In the genomic region with DNA sequence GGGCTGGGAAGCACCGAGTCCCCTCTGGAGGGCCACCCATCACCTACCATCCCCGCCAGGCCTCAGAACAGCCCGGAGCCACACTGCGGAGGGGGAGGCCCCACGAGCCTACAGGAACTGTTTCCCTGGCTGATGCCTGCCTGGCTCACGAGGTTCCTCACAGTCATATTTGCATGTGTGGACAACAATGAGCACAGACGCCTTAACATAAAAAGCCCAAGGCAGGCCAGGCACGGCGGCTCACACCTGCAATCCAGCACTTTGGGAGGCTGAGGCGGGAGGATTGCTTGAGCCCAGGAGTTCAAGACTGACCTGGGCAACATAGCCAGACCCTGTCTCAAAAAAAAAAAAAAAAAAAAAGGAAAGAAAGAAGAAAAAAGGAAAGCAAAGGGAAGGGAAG, we compare ENCODE assay signal across 21 cellular contexts.
DNase-seq lines count a peak whose midpoint lies in the region; ATAC-seq and TF ChIP-seq lines count a peak whose summit lies in the region.
"Had no signal": no experiment of that assay in that cellular context is flagged by ENCODE, and none has a peak within 500 bp of the region (broad histone marks: within the 10 kb centered on the region; RNA-seq: fewer than 3 reads in every experiment).

No MANE protein-coding gene starts in this region.

- H2AK5ac ChIP-seq in neuronal stem cell (ENCODE audit: low read depth, low read length): peak overlapping the region; percentile 88

- H2AFZ ChIP-seq in neuronal stem cell (ENCODE audit: low read length) (no peak overlapping the region), smooth muscle cell (ENCODE audit: low read depth) (no peak overlapping the region)
- H2AFZ ChIP-seq: GM23338 had no signal

- peak overlapping the region; percentile 73 for H2BK12ac ChIP-seq in neuronal stem cell (ENCODE audit: low read length)

- no peaks in the 10 kb centered on the region for H3K79me2 ChIP-seq in smooth muscle cell (ENCODE audit: low read depth)

- no peaks in the 10 kb centered on the region for H3K9me3 Mint-ChIP-seq in WTC11
- no peaks in the 10 kb centered on the region for H3K9me3 Mint-ChIP-seq in CD4-positive, alpha-beta T cell
- H3K9me3 Mint-ChIP-seq: CD4-positive, CD25-positive, alpha-beta regulatory T cell; CD8-positive, alpha-beta memory T cell; GM23338; H9 had no signal

- H3K27ac ChIP-seq in neuronal stem cell (replicated peaks; ENCODE audit: low read length) (no peak overlapping the region), smooth muscle cell (ENCODE audit: low read depth) (no peak overlapping the region)
- no peak overlapping the region for H3K27ac ChIP-seq in CD4-positive, alpha-beta T cell (ENCODE audit: low read depth, low read length)
- H3K27ac ChIP-seq: 22Rv1, BLaER1, C4-2B had no signal

- H3F3A ChIP-seq in smooth muscle cell (ENCODE audit: low read depth): no peaks in the 10 kb centered on the region

- H3K4me3 ChIP-seq in neuronal stem cell (ENCODE audit: low read length in 2 of 2): no peak overlapping the region
- H3K4me3 ChIP-seq in smooth muscle cell: no peak overlapping the region
- H3K4me3 ChIP-seq: BLaER1, GM12878, GM23338 had no signal

- peak overlapping the region; percentile 52 for H3K18ac ChIP-seq in neuronal stem cell (ENCODE audit: low read length)

- peaks cover 0 to 2% of the 10 kb centered on the region in 2 donors for H3K4me1 ChIP-seq in neuronal stem cell (ENCODE audit: control insufficient read depth in 2 of 2, insufficient read depth in 1 of 2, low read depth in 1 of 2, low read length in 2 of 2)
- H3K4me1 ChIP-seq in smooth muscle cell (ENCODE audit: low read depth): no peaks in the 10 kb centered on the region

- H3K9me3 ChIP-seq in neuronal stem cell (replicated peaks in 1 of 2; ENCODE audit: control insufficient read depth in 2 of 2, insufficient read depth in 1 of 2, low read depth in 1 of 2, low read length in 2 of 2) (no peaks in the 10 kb centered on the region), smooth muscle cell (replicated peaks; ENCODE audit: low read depth) (no peaks in the 10 kb centered on the region)
- H3K9me3 ChIP-seq in CD4-positive, alpha-beta T cell (ENCODE audit: control insufficient read depth, low read length): no peaks in the 10 kb centered on the region
- H3K9me3 ChIP-seq: BLaER1 had no signal

- H3K14ac ChIP-seq in neuronal stem cell (ENCODE audit: low read length): no peak overlapping the region

- WGBS in neuronal stem cell (ENCODE audit: extremely low coverage in 2 of 2, insufficient read length in 2 of 2, insufficient replicate concordance in 1 of 2), 2 donors: no CpG with 5 or more reads among the region's 10 CpGs
- 79% methylated on average over 7 of the region's 10 CpGs for WGBS in smooth muscle cell (ENCODE audit: low lambda C conversion rate)

- no peak overlapping the region for H3K9ac ChIP-seq in neuronal stem cell (ENCODE audit: low read depth, low read length, poor library complexity)
- no peak overlapping the region for H3K9ac ChIP-seq in smooth muscle cell (ENCODE audit: low read depth)
- H3K9ac ChIP-seq: BLaER1 had no signal

- ATAC-seq in WTC11 (no peak), GM21528 (IDR thresholded peaks at IDR 0.05; ENCODE audit: low FRiP score, unreplicated experiment) (no peak)
- no peak for ATAC-seq in CD4-positive, alpha-beta T cell (ENCODE audit: poor library complexity)
- ATAC-seq: GM12878, GM23338, HCT116 had no signal

- peaks cover 7% of the 10 kb centered on the region for H3K4me1 Mint-ChIP-seq in WTC11
- H3K4me1 Mint-ChIP-seq in CD4-positive, alpha-beta T cell (ENCODE audit: low read depth): no peaks in the 10 kb centered on the region
- H3K4me1 Mint-ChIP-seq: B cell; CD4-positive, CD25-positive, alpha-beta regulatory T cell; CD8-positive, alpha-beta memory T cell; GM23338 had no signal

- TF ChIP-seq CTCF in WTC11 (IDR thresholded peaks at IDR 0.05) (no peak), smooth muscle cell (IDR thresholded peaks at IDR 0.05; ENCODE audit: borderline replicate concordance, insufficient read depth, poor library complexity, severe bottlenecking) (no peak)
- TF ChIP-seq CTCF in CD4-positive, alpha-beta T cell (IDR thresholded peaks at IDR 0.05): no peak

- CTCF ChIA-PET in WTC11 (lab: Charles Lee): interaction anchor here (1.9 kb wide), 1 partner anchor 71 kb away, joined by 5 read pairs; no protein-coding TSS in a partner anchor
- CTCF ChIA-PET in CD4-positive, alpha-beta T cell (lab: Charles Lee): no interaction called here

- DNase-seq in DMS53 (lab: John Stamatoyannopoulos, UW): peak; percentile 39
- no peak for DNase-seq in DMS53 treated with DMSO at 0.1 percent for 48 hours (lab: John Stamatoyannopoulos, UW; ENCODE audit: unreplicated experiment)
- DNase-seq in NCI-H526 treated with DMSO at 0.1 percent for 48 hours (lab: John Stamatoyannopoulos, UW): peak; percentile 72
- no peak for DNase-seq in WTC11 (ENCODE audit: low spot score)
- DNase-seq in neuronal stem cell (ENCODE audit: low spot score): no peak
- no peak for DNase-seq in CD4-positive, alpha-beta T cell
- no peak for DNase-seq in smooth muscle cell (lab: John Stamatoyannopoulos, UW; ENCODE audit: unreplicated experiment)
- DNase-seq: CD4-positive, CD25-positive, alpha-beta regulatory T cell; CD8-positive, alpha-beta memory T cell; DMS 273 treated with DMSO at 0.1 percent for 48 hours; DND-41; GDM1; H9 had no signal

- no peak overlapping the region for H2BK120ac ChIP-seq in neuronal stem cell (ENCODE audit: low read depth, low read length)

- no peak overlapping the region for H3K4ac ChIP-seq in neuronal stem cell (ENCODE audit: low read length)

- POLR2A ChIA-PET in WTC11 (lab: Charles Lee): no interaction called here
- POLR2A ChIA-PET in CD4-positive, alpha-beta T cell (lab: Charles Lee): no interaction called here

- H3K4me2 ChIP-seq in neuronal stem cell (ENCODE audit: insufficient read depth, low read length, poor library complexity, severe bottlenecking) (no peak overlapping the region), smooth muscle cell (no peak overlapping the region)
- H3K4me2 ChIP-seq: BLaER1, GM23338 had no signal

- H3K27ac Mint-ChIP-seq in WTC11: no peak overlapping the region
- no peak overlapping the region for H3K27ac Mint-ChIP-seq in CD4-positive, alpha-beta T cell
- H3K27ac Mint-ChIP-seq: B cell; CD4-positive, CD25-positive, alpha-beta regulatory T cell; CD8-positive, alpha-beta memory T cell; GM23338; H9 had no signal

- H4K91ac ChIP-seq in neuronal stem cell (ENCODE audit: low read depth, low read length, poor library complexity): no peak overlapping the region

- H3K27me3 ChIP-seq in neuronal stem cell (ENCODE audit: control insufficient read depth in 3 of 3, insufficient read depth in 3 of 3, low read depth in 1 of 3, low read length in 3 of 3) (peaks cover 0 to 41% (median 2%) of the 10 kb centered on the region in 3 experiments), smooth muscle cell (ENCODE audit: low read depth) (peaks cover 15% of the 10 kb centered on the region)
- peaks cover 8% of the 10 kb centered on the region for H3K27me3 ChIP-seq in CD4-positive, alpha-beta T cell (ENCODE audit: control insufficient read depth, insufficient read depth, low read length)

- H3K36me3 ChIP-seq in neuronal stem cell (replicated peaks in 1 of 2; ENCODE audit: control insufficient read depth in 2 of 2, insufficient read depth in 2 of 2, low read length in 2 of 2) (no peaks in the 10 kb centered on the region), smooth muscle cell (ENCODE audit: low read depth) (no peaks in the 10 kb centered on the region)
- H3K36me3 ChIP-seq: BLaER1 had no signal

- no peaks in the 10 kb centered on the region for H3K79me1 ChIP-seq in neuronal stem cell (ENCODE audit: low read depth, low read length)

- H3K36me3 Mint-ChIP-seq in WTC11: no peaks in the 10 kb centered on the region
- no peaks in the 10 kb centered on the region for H3K36me3 Mint-ChIP-seq in CD4-positive, alpha-beta T cell (ENCODE audit: low read depth)
- H3K36me3 Mint-ChIP-seq: CD4-positive, CD25-positive, alpha-beta regulatory T cell; CD8-positive, alpha-beta memory T cell had no signal

- H3K4me3 Mint-ChIP-seq in WTC11: no peak overlapping the region
- no peak overlapping the region for H3K4me3 Mint-ChIP-seq in CD4-positive, alpha-beta T cell
- H3K4me3 Mint-ChIP-seq: B cell; CD4-positive, CD25-positive, alpha-beta regulatory T cell; CD8-positive, alpha-beta memory T cell; GM23338; H9 had no signal

- intact Hi-C loops in CD4-positive, alpha-beta T cell (cut with DNase I, micrococcal nuclease): no loop called here

- H3K27me3 Mint-ChIP-seq in WTC11 (ENCODE audit: low read depth): no peaks in the 10 kb centered on the region
- peaks cover 23% of the 10 kb centered on the region for H3K27me3 Mint-ChIP-seq in CD4-positive, alpha-beta T cell

- H4K8ac ChIP-seq in neuronal stem cell (ENCODE audit: low read depth, low read length): no peak overlapping the region

- H4K20me1 ChIP-seq in smooth muscle cell (ENCODE audit: low read depth): no peaks in the 10 kb centered on the region
- H4K20me1 ChIP-seq: BLaER1 had no signal

- no peak overlapping the region for H2BK5ac ChIP-seq in neuronal stem cell (ENCODE audit: low read length)

- H2BK15ac ChIP-seq in neuronal stem cell (ENCODE audit: low read length): no peak overlapping the region

- H3K23ac ChIP-seq in neuronal stem cell (ENCODE audit: low read depth, low read length, poor library complexity): no peak overlapping the region

TF ChIP-seq in WTC11, 78 proteins besides CTCF, POLR2A, EP300 and RAD21:
- TF ChIP-seq, protein P1, sequence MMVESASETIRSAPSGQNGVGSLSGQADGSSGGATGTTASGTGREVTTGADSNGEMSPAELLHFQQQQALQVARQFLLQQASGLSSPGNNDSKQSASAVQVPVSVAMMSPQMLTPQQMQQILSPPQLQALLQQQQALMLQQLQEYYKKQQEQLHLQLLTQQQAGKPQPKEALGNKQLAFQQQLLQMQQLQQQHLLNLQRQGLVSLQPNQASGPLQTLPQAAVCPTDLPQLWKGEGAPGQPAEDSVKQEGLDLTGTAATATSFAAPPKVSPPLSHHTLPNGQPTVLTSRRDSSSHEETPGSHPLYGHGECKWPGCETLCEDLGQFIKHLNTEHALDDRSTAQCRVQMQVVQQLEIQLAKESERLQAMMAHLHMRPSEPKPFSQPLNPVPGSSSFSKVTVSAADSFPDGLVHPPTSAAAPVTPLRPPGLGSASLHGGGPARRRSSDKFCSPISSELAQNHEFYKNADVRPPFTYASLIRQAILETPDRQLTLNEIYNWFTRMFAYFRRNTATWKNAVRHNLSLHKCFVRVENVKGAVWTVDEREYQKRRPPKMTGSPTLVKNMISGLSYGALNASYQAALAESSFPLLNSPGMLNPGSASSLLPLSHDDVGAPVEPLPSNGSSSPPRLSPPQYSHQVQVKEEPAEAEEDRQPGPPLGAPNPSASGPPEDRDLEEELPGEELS (CRISPR knock-in tag; IDR thresholded peaks at IDR 0.05): no peak
- peak; percentile 58 for TF ChIP-seq ZNF121 (CRISPR knock-in tag; IDR thresholded peaks at IDR 0.05)
- TF ChIP-seq FOXJ3 (CRISPR knock-in tag; IDR thresholded peaks at IDR 0.05; ENCODE audit: borderline replicate concordance): no peak
TF ChIP-seq in WTC11: peak in this region for 1.

Comparison
In these comparisons a context has a peak if more than half of its experiments do, and no peak if none do; other contexts are left out.
1. DNase-seq: peak in DMS53 (single experiment) and NCI-H526 treated with DMSO at 0.1 percent for 48 hours (single experiment); none in DMS53 treated with DMSO at 0.1 percent for 48 hours (single experiment), WTC11 (single experiment), neuronal stem cell (single experiment), CD4-positive, alpha-beta T cell (0 of 10) and smooth muscle cell (single experiment).